Comparison of ENCODE assay signal across 9 cellular contexts in the genomic region with DNA sequence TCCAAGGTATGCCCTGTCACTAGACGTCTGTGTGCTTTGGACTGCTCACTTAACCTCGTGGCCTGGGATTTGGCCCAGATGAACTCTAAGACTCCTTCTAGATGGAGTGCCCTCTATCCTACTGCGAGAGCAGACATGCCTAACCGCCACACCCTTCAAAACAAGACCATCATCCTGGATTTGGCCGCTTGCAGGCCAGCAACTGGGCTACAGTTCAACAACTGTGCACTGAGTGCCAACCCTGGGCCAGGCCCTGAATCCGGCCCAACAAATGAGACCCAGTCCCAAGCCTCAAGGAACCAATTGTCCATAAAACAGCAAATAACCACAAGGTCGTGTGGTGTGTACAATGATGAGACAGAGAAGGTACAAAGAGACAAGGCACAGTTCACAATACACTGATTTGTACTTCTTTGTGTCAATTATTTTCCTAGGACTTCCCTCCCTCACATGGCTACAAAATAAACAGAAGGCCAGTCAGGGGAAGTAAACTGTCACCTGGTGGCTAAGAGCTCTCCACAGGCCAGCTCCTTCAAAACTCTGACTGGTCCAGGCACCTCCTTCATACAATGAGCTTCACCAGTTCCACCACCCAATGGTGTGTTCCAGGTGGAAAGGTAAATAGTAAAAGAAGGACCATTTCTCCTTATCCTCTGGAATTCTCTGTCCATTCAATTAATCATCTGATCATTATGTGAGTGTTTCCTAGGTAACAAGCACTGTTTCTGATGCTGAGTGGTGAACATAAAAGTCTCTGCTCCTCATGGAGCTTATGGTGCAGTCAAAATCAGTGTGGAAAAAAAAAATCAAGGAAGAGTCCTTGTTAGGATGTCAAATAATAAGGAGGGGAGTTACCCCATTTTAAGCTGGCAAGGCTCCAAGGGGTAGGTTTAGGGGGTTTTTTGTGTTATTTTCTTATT.
DNase-seq lines count a peak whose midpoint lies in the region; ATAC-seq and TF ChIP-seq lines count a peak whose summit lies in the region.
"Had no signal": no experiment of that assay in that cellular context is flagged by ENCODE, and none has a peak within 500 bp of the region (broad histone marks: within the 10 kb centered on the region; RNA-seq: fewer than 3 reads in every experiment).

No MANE protein-coding gene starts in this region.

- no peak overlapping the region for H3K4me3 ChIP-seq in dorsolateral prefrontal cortex

- H3K27me3 Mint-ChIP-seq in neural crest cell (ENCODE audit: low read depth): no peaks in the 10 kb centered on the region

- DNase-seq in Ammon's horn (ENCODE audit: low spot score) (peak; percentile 71), NCI-H2196 treated with DMSO at 0.1 percent for 48 hours (lab: John Stamatoyannopoulos, UW; ENCODE audit: unreplicated experiment) (peak; percentile 84), dorsolateral prefrontal cortex (peak in 4 of 10 donors; percentile 30 to 58 (median 48)), neural crest cell (ENCODE audit: low read depth, low spot score) (no peak), CD1c-positive myeloid dendritic cell (ENCODE audit: extremely low spot score) (no peak), DMS 273 (lab: John Stamatoyannopoulos, UW; ENCODE audit: unreplicated experiment) (no peak), HCEC 1CT (no peak)
- DNase-seq: retina had no signal

- TF ChIP-seq CTCF in dorsolateral prefrontal cortex (IDR thresholded peaks at IDR 0.05 in 54 of 56, conservative IDR thresholded peaks at IDR 0.05 in 2 of 56; ENCODE audit: low read depth in 1 of 56, partially characterized antibody in 56 of 56): peak in 1 of 56 donors; percentile 6
- no peak for TF ChIP-seq CTCF in neural crest cell (conservative IDR thresholded peaks at IDR 0.05)

- intact Hi-C loops in dorsolateral prefrontal cortex (cut with DNase I): no loop called here

- H3K9me3 Mint-ChIP-seq in neural crest cell: no peaks in the 10 kb centered on the region

- H3K4me1 Mint-ChIP-seq in neural crest cell: peaks cover 61% of the 10 kb centered on the region

- peak overlapping the region in 53 of 59 donors; percentile 2 to 78 (median 60) for H3K27ac ChIP-seq in dorsolateral prefrontal cortex

- peak overlapping the region; percentile 64 for H3K27ac Mint-ChIP-seq in neural crest cell (ENCODE audit: unreplicated experiment)

- H3K27me3 ChIP-seq in dorsolateral prefrontal cortex: no peaks in the 10 kb centered on the region

- ATAC-seq in GM19452 (IDR thresholded peaks at IDR 0.05; ENCODE audit: unreplicated experiment): no peak

- no peak overlapping the region for H3K4me3 Mint-ChIP-seq in neural crest cell

- no peaks in the 10 kb centered on the region for H3K36me3 Mint-ChIP-seq in neural crest cell (ENCODE audit: low read depth)

Comparison
In these comparisons a context has a peak if more than half of its experiments do, and no peak if none do; other contexts are left out.
1. DNase-seq: peak in Ammon's horn (single experiment) and NCI-H2196 treated with DMSO at 0.1 percent for 48 hours (single experiment); none in neural crest cell (single experiment), CD1c-positive myeloid dendritic cell (single experiment), DMS 273 (single experiment) and HCEC 1CT (single experiment).